In genomic region chr4:48963042-48963679, GRCh38 we compare ENCODE assay signal across 8 cellular contexts. TPM values are rescaled to one million over a fixed set of nuclear protein-coding genes. Genes with fewer than 3 reads are reported as not detected.
DNase-seq lines count a peak whose midpoint lies in the region; ATAC-seq and TF ChIP-seq lines count a peak whose summit lies in the region.

No MANE protein-coding gene starts in this region.

- no peaks in the 10 kb centered on the region for H3K9me3 Mint-ChIP-seq in central memory CD8-positive, alpha-beta T cell

- no peak overlapping the region for H3K27ac ChIP-seq in C4-2B

- H3K27ac Mint-ChIP-seq in central memory CD8-positive, alpha-beta T cell (ENCODE audit: low read depth): no peak overlapping the region

- H3K27me3 Mint-ChIP-seq in central memory CD8-positive, alpha-beta T cell: peaks cover 6% of the 10 kb centered on the region

- intact Hi-C loops in left colon (cut with DNase I, micrococcal nuclease): loop anchor here in 1 of 2 donors (5.0 kb wide), 1 partner anchor 386 kb away; no protein-coding TSS in a partner anchor

- H3K36me3 Mint-ChIP-seq in central memory CD8-positive, alpha-beta T cell (ENCODE audit: insufficient read depth): peaks cover 2% of the 10 kb centered on the region

- peak; percentile 14 for DNase-seq in GM19238 (ENCODE audit: insufficient read length, low spot score)
- peak; percentile 72 for DNase-seq in NCI-H446 treated with DMSO at 0.1 percent for 48 hours (lab: John Stamatoyannopoulos, UW)
- peak; percentile 59 for DNase-seq in activated CD4-positive, CD25-positive, alpha-beta regulatory T cell treated with anti-CD3 and anti-CD28 coated beads, Interleukin-2, amount 50 U/mL, for 16 hours (ENCODE audit: low read depth, low spot score)
- peak; percentile 55 to 64 for DNase-seq in central memory CD8-positive, alpha-beta T cell (ENCODE audit: low spot score in 2 of 2)
- peak; percentile 64 to 66 for DNase-seq in left colon
- DNase-seq in stimulated activated CD4-positive, alpha-beta T cell treated with anti-CD3 and anti-CD28 coated beads, Interleukin-4, amount 100 ng/mL, for 4 hours: peak; percentile 58 to 68

- no peaks in the 10 kb centered on the region for H3K4me1 Mint-ChIP-seq in central memory CD8-positive, alpha-beta T cell

- ATAC-seq in HG03378 (IDR thresholded peaks at IDR 0.05; ENCODE audit: unreplicated experiment) (peak; percentile 84), left colon (peak; percentile 94)
- peak; percentile 70 for ATAC-seq in central memory CD8-positive, alpha-beta T cell (replicated peaks; ENCODE audit: extremely low read depth, poor library complexity, severe bottlenecking)

- peak; percentile 98 for TF ChIP-seq CTCF in C4-2B (conservative IDR thresholded peaks at IDR 0.05)

- no peak overlapping the region for H3K4me3 Mint-ChIP-seq in central memory CD8-positive, alpha-beta T cell

RNA-seq across cellular contexts. Expression of gene CWH43, which starts 22.9 kb away (rescaled TPM):
- total RNA-seq in left colon: 10 to 100 TPM; 25.5 to 56.8 TPM

RNA-seq across cellular contexts. Expression of gene OCIAD2, which starts 56.6 kb away (rescaled TPM):
- 100 to 1,000 TPM in 1 of 2 donors, 10 to 100 TPM in 1; 91.6 to 164 TPM for total RNA-seq in left colon

Comparison
In these comparisons a context has a peak if more than half of its experiments do, and no peak if none do; other contexts are left out.
1. DNase-seq: peak in every context shown above with its lines; median percentile 72 in NCI-H446 treated with DMSO at 0.1 percent for 48 hours; 65 in left colon; 63 in stimulated activated CD4-positive, alpha-beta T cell treated with anti-CD3 and anti-CD28 coated beads, Interleukin-4, amount 100 ng/mL, for 4 hours; 60 in central memory CD8-positive, alpha-beta T cell; 59 in activated CD4-positive, CD25-positive, alpha-beta regulatory T cell treated with anti-CD3 and anti-CD28 coated beads, Interleukin-2, amount 50 U/mL, for 16 hours; 14 in GM19238.